8 cellular contexts compared by ENCODE assay signal in genomic region chr12:121793836-121794531, GRCh38. TPM values are rescaled to one million over a fixed set of nuclear protein-coding genes. Genes with fewer than 3 reads are reported as not detected.
DNase-seq lines count a peak whose midpoint lies in the region; TF ChIP-seq lines count a peak whose summit lies in the region.

No MANE protein-coding gene starts in this region.

- DNase-seq in G401 (ENCODE audit: low spot score) (peak; percentile 93), H4 (ENCODE audit: low spot score) (peak; percentile 86), LNCaP clone FGC (ENCODE audit: low read depth) (peak; percentile 70), SK-MEL-5 (ENCODE audit: low read depth, low spot score) (peak; percentile 90), glomerular visceral epithelial cell (ENCODE audit: extremely low spot score) (peak; percentile 93), ovary (peak; percentile 91 to 96 (median 92)), thyroid gland (peak; percentile 93 to 94)
- peak; percentile 96 for DNase-seq in activated naive CD4-positive, alpha-beta T cell treated with anti-CD3 and anti-CD28 coated beads, Interleukin-2, amount 10 ng/mL, durations not matched to agents 7 days and 5 days

- H3K36me3 Mint-ChIP-seq in activated naive CD4-positive, alpha-beta T cell treated with anti-CD3 and anti-CD28 coated beads, Interleukin-2, amount 10 ng/mL, durations not matched to agents 7 days and 5 days = peaks cover 49% of the 10 kb centered on the region

- intact Hi-C loops in ovary (cut with DNase I) (loop anchor here (2.0 to 5.0 kb wide), 5 partner anchors 19 to 97 kb away; partner anchors contain the start of gene PSMD9 (in 2 of the 4)), thyroid gland (cut with DNase I) (loop anchor here (2.0 to 5.0 kb wide), 2 partner anchors 19 to 97 kb away; no protein-coding TSS in a partner anchor)

- peaks cover 25% of the 10 kb centered on the region for H3K4me1 ChIP-seq in ovary (ENCODE audit: insufficient read depth)
- peaks cover 62 to 78% of the 10 kb centered on the region in 2 donors for H3K4me1 ChIP-seq in thyroid gland

- H3K27ac ChIP-seq in ovary (peak overlapping the region; percentile 66 to 77), thyroid gland (peak overlapping the region; percentile 97 to 100 (median 100))

- no peaks in the 10 kb centered on the region for H3K27me3 Mint-ChIP-seq in activated naive CD4-positive, alpha-beta T cell treated with anti-CD3 and anti-CD28 coated beads, Interleukin-2, amount 10 ng/mL, durations not matched to agents 7 days and 5 days

- no peak for TF ChIP-seq EP300 in ovary (IDR thresholded peaks at IDR 0.05)

- H3K4me1 Mint-ChIP-seq in activated naive CD4-positive, alpha-beta T cell treated with anti-CD3 and anti-CD28 coated beads, Interleukin-2, amount 10 ng/mL, durations not matched to agents 7 days and 5 days = peaks cover 63% of the 10 kb centered on the region

- H3K27ac Mint-ChIP-seq in activated naive CD4-positive, alpha-beta T cell treated with anti-CD3 and anti-CD28 coated beads, Interleukin-2, amount 10 ng/mL, durations not matched to agents 7 days and 5 days = peak overlapping the region; percentile 96

- in situ Hi-C loops in G401 (cut with HindIII; ENCODE audit: low sequenced_read_pairs) (no loop called here), SK-MEL-5 (cut with HindIII; ENCODE audit: low pct_unique_long_range_greater_than_20kb, low sequenced_read_pairs) (no loop called here)

- H3K27me3 ChIP-seq in ovary (no peaks in the 10 kb centered on the region), thyroid gland (no peaks in the 10 kb centered on the region)

- no peaks in the 10 kb centered on the region for H3K9me3 Mint-ChIP-seq in activated naive CD4-positive, alpha-beta T cell treated with anti-CD3 and anti-CD28 coated beads, Interleukin-2, amount 10 ng/mL, durations not matched to agents 7 days and 5 days

- TF ChIP-seq POLR2A in ovary (IDR thresholded peaks at IDR 0.05) = peak; percentile 34
- TF ChIP-seq POLR2A in thyroid gland (IDR thresholded peaks at IDR 0.05) = peak in 1 of 2 donors; percentile 28

- peak overlapping the region; percentile 92 for H3K4me3 Mint-ChIP-seq in activated naive CD4-positive, alpha-beta T cell treated with anti-CD3 and anti-CD28 coated beads, Interleukin-2, amount 10 ng/mL, durations not matched to agents 7 days and 5 days

- H3K36me3 ChIP-seq in ovary (no peaks in the 10 kb centered on the region), thyroid gland (no peaks in the 10 kb centered on the region)

- H3K4me3 ChIP-seq in LNCaP clone FGC (ENCODE audit: low read depth, low read length) (peak overlapping the region; percentile 68), ovary (peak overlapping the region; percentile 42), thyroid gland (replicated peaks in 1 of 3) (peak overlapping the region in 2 of 3 donors; percentile 3 to 32)

- 0 to 1% (median 1%) methylated on average over 30 to 59 of the region's 59 CpGs for WGBS in ovary, 3 donors
- WGBS in thyroid gland, 2 donors = 0% methylated on average over 5 of the region's 59 CpGs; no CpG with 5 or more reads in 1 of the 2 donors

- TF ChIP-seq CTCF in LNCaP clone FGC (IDR thresholded peaks at IDR 0.05; ENCODE audit: control insufficient read depth, extremely low read depth, insufficient read depth) = peak; percentile 99
- TF ChIP-seq CTCF in ovary (IDR thresholded peaks at IDR 0.05) = peak; percentile 98 to 100 (median 100)
- TF ChIP-seq CTCF in thyroid gland (IDR thresholded peaks at IDR 0.05) = peak; percentile 98 to 100 (median 100)

- H3K9me3 ChIP-seq in ovary (no peaks in the 10 kb centered on the region), thyroid gland (no peaks in the 10 kb centered on the region)

- CTCF ChIA-PET in activated naive CD4-positive, alpha-beta T cell treated with anti-CD3 and anti-CD28 coated beads, Interleukin-2, amount 10 ng/mL, durations not matched to agents 7 days and 5 days (lab: Charles Lee) = interaction anchor here (0.7 to 14.1 kb wide), 49 partner anchors 15 to 534 kb away, joined by 3 to 575 read pairs (median 5); partner anchors contain the start of genes CFAP251, PSMD9, SETD1B and TMEM120B

RNA-seq across cellular contexts. Expression of gene RHOF, which starts 0.5 kb away (rescaled TPM):
- 35.3 and 46.6 TPM in 2 replicates for total RNA-seq in G401 (2014; rRNA removed; shearing (Covaris generic))
- total RNA-seq in H4 (2014; rRNA removed; shearing (Covaris generic)) = 0.99 and 3.3 TPM in 2 replicates
- total RNA-seq in SK-MEL-5 (2014; rRNA removed; shearing (Covaris generic)) = 5.3 and 5.7 TPM in 2 replicates
- polyA plus RNA-seq in SK-MEL-5 (2015; cell fraction: cytosol; rRNA removed) = 10.6 and 14.6 TPM in 2 replicates
- polyA plus RNA-seq in SK-MEL-5 (2015; cell fraction: nucleus; rRNA removed) = 41.4 and 61.9 TPM in 2 replicates
- total RNA-seq in ovary = 10 to 100 TPM in 6 of 7 donors, 1 to 10 TPM in 1; 9.3 to 37.3 (median 18.2) TPM
- polyA plus RNA-seq in ovary = 1 to 10 TPM; 3.7 to 7.9 TPM
- 100 to 1,000 TPM in 1 of 4 donors, 10 to 100 TPM in 3; 22.8 to 105 (median 69.9) TPM for total RNA-seq in thyroid gland

RNA-seq across cellular contexts. Expression of gene SETD1B, which starts 9.8 kb away (rescaled TPM):
- 0.62 and 2.8 TPM in 2 replicates for total RNA-seq in G401 (2014; rRNA removed; shearing (Covaris generic))
- total RNA-seq in H4 (2014; rRNA removed; shearing (Covaris generic)) = 1.2 and 2.1 TPM in 2 replicates
- total RNA-seq in SK-MEL-5 (2014; rRNA removed; shearing (Covaris generic)) = 2.0 TPM in 2 replicates
- 10.4 and 14.4 TPM in 2 replicates for polyA plus RNA-seq in SK-MEL-5 (2015; cell fraction: cytosol; rRNA removed)
- 9.5 and 10.0 TPM in 2 replicates for polyA plus RNA-seq in SK-MEL-5 (2015; cell fraction: nucleus; rRNA removed)
- total RNA-seq in ovary = 10 to 100 TPM in 5 of 7 donors, 1 to 10 TPM in 2; 8.7 to 44.6 (median 31.7) TPM
- polyA plus RNA-seq in ovary = 10 to 100 TPM in 1 of 2 donors, 1 to 10 TPM in 1; 6.2 to 15.5 TPM
- total RNA-seq in thyroid gland = 10 to 100 TPM in 3 of 4 donors, 1 to 10 TPM in 1; 7.3 to 16.5 (median 11.7) TPM

Comparison
In these comparisons a context has a peak if more than half of its experiments do, and no peak if none do; other contexts are left out.
1. Peak in every context shown above with its lines: DNase-seq, H3K4me3 ChIP-seq and H3K27ac ChIP-seq.
2. H3K4me3 ChIP-seq: peak in every context shown above with its lines; median percentile 68 in LNCaP clone FGC; 42 in ovary; 18 in thyroid gland.